12 cellular contexts compared by ENCODE assay signal in genomic region chr6:122788208-122788607, GRCh38. TPM values are rescaled to one million over a fixed set of nuclear protein-coding genes. Genes with fewer than 3 reads are reported as not detected.
DNase-seq lines count a peak whose midpoint lies in the region; ATAC-seq, FAIRE-seq and TF ChIP-seq lines count a peak whose summit lies in the region.
"Had no signal": no experiment of that assay in that cellular context is flagged by ENCODE, and none has a peak within 500 bp of the region (broad histone marks: within the 10 kb centered on the region; RNA-seq: fewer than 3 reads in every experiment).

No MANE protein-coding gene starts in this region.

- H3K27me3 ChIP-seq in GM23248 (replicated peaks; ENCODE audit: insufficient read depth) (peaks cover 6% of the 10 kb centered on the region; the same call in 1 of the 2 replicates), left lung (peaks cover 0 to 23% of the 10 kb centered on the region in 2 donors), sigmoid colon (no peaks in the 10 kb centered on the region), small intestine (ENCODE audit: control insufficient read depth in 2 of 2, insufficient read depth in 2 of 2, low read length in 2 of 2) (no peaks in the 10 kb centered on the region)

- H3K9me3 Mint-ChIP-seq in WTC11: no peaks in the 10 kb centered on the region
- H3K9me3 Mint-ChIP-seq: CD4-positive, alpha-beta T cell had no signal

- no peaks in the 10 kb centered on the region for H3K36me3 Mint-ChIP-seq in WTC11

- no peaks in the 10 kb centered on the region for H3K9me2 ChIP-seq in GM23248 (ENCODE audit: insufficient read depth)

- peaks cover 26% of the 10 kb centered on the region; the same call in 1 of the 2 replicates for H3F3A ChIP-seq in GM23248 (ENCODE audit: insufficient read depth)

- no peak for TF ChIP-seq EP300 in sigmoid colon (IDR thresholded peaks at IDR 0.05)

- H4K20me1 ChIP-seq in GM23248 (ENCODE audit: insufficient read depth): no peaks in the 10 kb centered on the region

- peaks cover 14% of the 10 kb centered on the region; the same call in 1 of the 2 replicates for H3K79me2 ChIP-seq in GM23248 (ENCODE audit: insufficient read depth)

- ATAC-seq in WTC11 (no peak), left lung (no peak), GM18498 (IDR thresholded peaks at IDR 0.05; ENCODE audit: unreplicated experiment) (no peak)

- no peak for FAIRE-seq in small intestine (lab: Jason Lieb, UNC)

- peaks cover 60% of the 10 kb centered on the region for H3K4me1 Mint-ChIP-seq in WTC11

- WGBS in GM23248 (ENCODE audit: low coverage in 1 of 2, low lambda C conversion rate in 2 of 2, missing lambda C conversion rate in 2 of 2), 2 experiments: 51 to 59% methylated on average over 6 of the region's 6 CpGs
- WGBS in sigmoid colon, 2 donors: 46 to 55% methylated on average over 6 of the region's 6 CpGs
- 41 to 53% (median 48%) methylated on average over 6 of the region's 6 CpGs for WGBS in small intestine, 3 donors

- POLR2A ChIA-PET in WTC11 (lab: Charles Lee): interaction anchor here (1.0 kb wide), 1 partner anchor 17 kb away, joined by 3 read pairs; no protein-coding TSS in a partner anchor

- intact Hi-C loops in left lung (cut with DNase I) (no loop called here), sigmoid colon (cut with DNase I) (loop anchor here (5.0 kb wide), 1 partner anchor 46 kb away; no protein-coding TSS in a partner anchor)

- H3K36me3 ChIP-seq in GM23248 (ENCODE audit: low read depth) (no peaks in the 10 kb centered on the region), left lung (no peaks in the 10 kb centered on the region), sigmoid colon (no peaks in the 10 kb centered on the region), small intestine (ENCODE audit: control insufficient read depth in 2 of 2, insufficient read depth in 2 of 2, low read length in 2 of 2) (no peaks in the 10 kb centered on the region)

- H3K27ac ChIP-seq in GM23248: no peak overlapping the region
- H3K27ac ChIP-seq in left lung: peak overlapping the region; percentile 97 to 98
- peak overlapping the region; percentile 92 to 98 (median 94) for H3K27ac ChIP-seq in sigmoid colon
- no peak overlapping the region for H3K27ac ChIP-seq in small intestine (ENCODE audit: low read depth in 1 of 2, low read length in 1 of 2)

- no peak for TF ChIP-seq POLR2A in sigmoid colon (IDR thresholded peaks at IDR 0.05)

- peaks cover 55% of the 10 kb centered on the region for H3K27me3 Mint-ChIP-seq in WTC11 (ENCODE audit: low read depth)

- H3K9ac ChIP-seq in GM23248: no peak overlapping the region

- H3K4me2 ChIP-seq in GM23248 (ENCODE audit: unreplicated experiment): peak overlapping the region; percentile 95

- DNase-seq in GM23248 (no peak), WTC11 (ENCODE audit: low spot score) (no peak), left lung (no peak), sigmoid colon (no peak), middle frontal gyrus (ENCODE audit: extremely low spot score, low spot score) (no peak), small intestine (no peak)
- DNase-seq in activated T-cell treated with anti-CD3 and anti-CD28 coated beads, Interleukin-2, amount 50 U/mL, for 48 hours: no peak
- DNase-seq: CD4-positive, alpha-beta T cell; NCI-H345 had no signal

- H3K4me3 ChIP-seq in GM23248 (no peak overlapping the region), left lung (no peak overlapping the region), sigmoid colon (peak overlapping the region in 1 of 4 donors; percentile 80), small intestine (ENCODE audit: low read depth in 1 of 2, low read length in 2 of 2) (no peak overlapping the region)

- H3K9me3 ChIP-seq in GM23248 (ENCODE audit: low read depth) (no peaks in the 10 kb centered on the region), left lung (no peaks in the 10 kb centered on the region), sigmoid colon (no peaks in the 10 kb centered on the region), small intestine (ENCODE audit: control insufficient read depth, low read depth) (no peaks in the 10 kb centered on the region)

- peaks cover 10% of the 10 kb centered on the region; the same call in 1 of the 2 replicates for H3K4me1 ChIP-seq in GM23248 (ENCODE audit: insufficient read depth)
- peaks cover 6 to 39% of the 10 kb centered on the region in 2 donors for H3K4me1 ChIP-seq in left lung
- H3K4me1 ChIP-seq in sigmoid colon: peaks cover 0 to 24% (median 17%) of the 10 kb centered on the region in 4 donors
- H3K4me1 ChIP-seq in small intestine (ENCODE audit: control insufficient read depth in 2 of 2, insufficient read depth in 1 of 2, low read depth in 1 of 2, low read length in 1 of 2): peaks cover 0 to 4% of the 10 kb centered on the region in 2 donors

- peak overlapping the region; percentile 75 for H3K4me3 Mint-ChIP-seq in WTC11

- H3K27ac Mint-ChIP-seq in WTC11: no peak overlapping the region
- H3K27ac Mint-ChIP-seq: CD4-positive, alpha-beta T cell had no signal

- H2AFZ ChIP-seq in GM23248: 0 out of 2 replicates have a peak overlapping the region, but pooled peaks have one; percentile 80

- no peak for TF ChIP-seq CTCF in WTC11 (IDR thresholded peaks at IDR 0.05)
- no peak for TF ChIP-seq CTCF in left lung (IDR thresholded peaks at IDR 0.05)
- TF ChIP-seq CTCF in sigmoid colon (IDR thresholded peaks at IDR 0.05): no peak

- in situ Hi-C loops in GM23248 (cut with MboI): no loop called here

- CTCF ChIA-PET in WTC11 (lab: Charles Lee): interaction anchor here (1.2 to 2.0 kb wide), 3 partner anchors 15 to 178 kb away, joined by 3 to 17 read pairs (median 8); partner anchors contain the start of gene PKIB

TF ChIP-seq in WTC11, 78 proteins besides CTCF, POLR2A, EP300 and RAD21 (continues in another document):
- TF ChIP-seq NR1H2 (CRISPR knock-in tag; IDR thresholded peaks at IDR 0.05) (no peak), JAZF1 (CRISPR knock-in tag; IDR thresholded peaks at IDR 0.05) (no peak), ZNF425 (CRISPR knock-in tag; conservative IDR thresholded peaks at IDR 0.05) (no peak), TP53 (CRISPR knock-in tag; IDR thresholded peaks at IDR 0.05) (no peak), HMGA2 (CRISPR knock-in tag; IDR thresholded peaks at IDR 0.05) (no peak), ZNF416 (CRISPR knock-in tag; IDR thresholded peaks at IDR 0.05) (no peak), FOXJ3 (CRISPR knock-in tag; IDR thresholded peaks at IDR 0.05; ENCODE audit: borderline replicate concordance) (no peak), ESRRA (CRISPR knock-in tag; IDR thresholded peaks at IDR 0.05; ENCODE audit: borderline replicate concordance) (no peak), CREM (CRISPR knock-in tag; IDR thresholded peaks at IDR 0.05) (no peak), ATF6 (CRISPR knock-in tag; IDR thresholded peaks at IDR 0.05) (no peak)

RNA-seq across cellular contexts. Expression of gene SMPDL3A, which starts 0.8 kb away (rescaled TPM):
- total RNA-seq in GM23248 (2014; rRNA removed; shearing (Covaris generic)): 10.8 and 13.4 TPM in 2 replicates
- polyA plus RNA-seq in GM23248 (2016; fragmentation: Nextera tagmentation; extraction: Ambion mirVana) (14.3 and 15.4 TPM in 2 replicates), sigmoid colon (10 to 100 TPM; 36.1 to 91.3 (median 76.9) TPM), small intestine (10 to 100 TPM; 21.0 to 72.1 (median 65.3) TPM)
- total RNA-seq in WTC11 (2021) (2.0 to 2.8 TPM (median 2.1 TPM) in 3 replicates), left lung (10 to 100 TPM; 27.4 to 30.6 TPM), sigmoid colon (10 to 100 TPM in 2 of 4 donors, 1 to 10 TPM in 2; 6.4 to 11.9 (median 10.1) TPM)

RNA-seq across cellular contexts. Expression of gene FABP7, which starts 8.7 kb away (rescaled TPM):
- not detected in 2 replicates for total RNA-seq in GM23248 (2014; rRNA removed; shearing (Covaris generic))
- polyA plus RNA-seq in GM23248 (2016; fragmentation: Nextera tagmentation; extraction: Ambion mirVana) (not detected in 2 replicates), sigmoid colon (not detected), small intestine (1 to 10 TPM in 1 of 3 donors, under 1 TPM in 1, not detected in 1; 0.67 to 1.6 TPM)
- total RNA-seq in WTC11 (2021) (5.9 to 7.2 TPM (median 7.0 TPM) in 3 replicates), left lung (not detected), sigmoid colon (not detected)
- total RNA-seq: cardiac septum; CD4-positive, alpha-beta T cell had no signal
- polyA plus RNA-seq: urinary bladder had no signal

Comparison
In these comparisons a context has a peak if more than half of its experiments do, and no peak if none do; other contexts are left out.
1. H3K27ac ChIP-seq: peak in left lung (2 of 2) and sigmoid colon (4 of 4); none in GM23248 (single experiment) and small intestine (0 of 2).